ENCODE assay signal across 19 cellular contexts in the genomic region with DNA sequence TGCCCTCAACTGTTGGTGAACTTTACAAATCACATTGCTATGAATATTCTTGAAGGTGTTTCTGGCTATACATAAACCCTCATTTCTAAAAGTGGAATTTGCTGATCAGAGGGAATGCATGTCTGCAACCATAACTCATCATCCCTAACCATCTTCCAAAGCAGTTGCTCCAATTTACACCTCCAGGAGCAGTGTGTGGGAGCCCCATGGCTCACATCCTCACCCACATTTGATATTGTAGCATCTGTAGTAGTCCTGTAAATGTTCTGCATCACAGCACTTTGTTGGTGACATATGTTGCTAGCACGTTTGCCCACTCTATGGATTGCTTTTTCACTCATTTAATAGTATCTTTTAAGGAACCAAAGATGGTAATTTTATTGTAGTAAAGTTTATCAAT.
"Had no signal": no experiment of that assay in that cellular context is flagged by ENCODE, and none has a peak within 500 bp of the region (broad histone marks: within the 10 kb centered on the region; RNA-seq: fewer than 3 reads in every experiment).

No MANE protein-coding gene starts in this region.

- DNase-seq: naive thymus-derived CD4-positive, alpha-beta T cell; natural killer cell; pancreas; right cardiac atrium; right lobe of liver; sigmoid colon; small intestine; stimulated activated CD4-positive, alpha-beta T cell treated with anti-CD3 and anti-CD28 coated beads, Interleukin-15, amount 100 ng/mL, for 24 hours; stimulated activated CD4-positive, alpha-beta T cell treated with anti-CD3 and anti-CD28 coated beads, Interleukin-2, amount 100 ng/mL, for 24 hours; stimulated activated CD4-positive, alpha-beta T cell treated with anti-CD3 and anti-CD28 coated beads, Interleukin-2, amount 100 ng/mL, for 48 hours; stimulated activated CD4-positive, alpha-beta T cell treated with anti-CD3 and anti-CD28 coated beads, Interleukin-4, amount 100 ng/mL, for 24 hours; stimulated activated naive B cell treated with anti-CD40 and anti-IgM and Interleukin-4, amounts not matched to agents 10 μg/mL and 1 μg/mL and 100 μg/mL, for 72 hours; stimulated activated naive CD4-positive, alpha-beta T cell treated with Interleukin-2 at 50 U/mL for 16 hours; stomach; testis; tibial artery; transverse colon; upper lobe of right lung; uterus had no signal
